12 cellular contexts compared by ENCODE assay signal in the genomic region with DNA sequence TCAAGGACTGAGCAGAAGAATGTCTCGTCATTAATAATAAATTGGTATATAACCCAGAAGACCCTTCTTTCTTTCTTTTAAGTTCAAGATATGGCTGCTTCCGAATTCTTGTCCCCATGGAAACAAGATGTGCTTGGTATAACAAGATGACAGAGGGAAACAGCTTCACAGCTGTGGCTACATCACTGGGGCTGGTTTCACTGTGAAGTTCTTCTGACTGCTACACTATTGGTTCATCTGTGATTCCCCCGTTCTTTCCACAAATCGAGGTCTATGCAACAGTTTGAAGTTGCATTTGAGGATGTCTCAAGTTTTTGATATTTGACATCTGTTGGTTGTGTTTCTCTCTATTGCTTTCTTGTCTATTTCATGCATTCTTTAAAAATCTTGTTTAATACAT.
DNase-seq lines count a peak whose midpoint lies in the region; ATAC-seq lines count a peak whose summit lies in the region.
"Had no signal": no experiment of that assay in that cellular context is flagged by ENCODE, and none has a peak within 500 bp of the region (broad histone marks: within the 10 kb centered on the region; RNA-seq: fewer than 3 reads in every experiment).

No MANE protein-coding gene starts in this region.

- ATAC-seq in HG02938 (IDR thresholded peaks at IDR 0.05; ENCODE audit: unreplicated experiment): no peak
- ATAC-seq in HG03045 (IDR thresholded peaks at IDR 0.05; ENCODE audit: unreplicated experiment): no peak

- H3K9me3 Mint-ChIP-seq in activated T-cell treated with anti-CD3 and anti-CD28 coated beads, Interleukin-2, amount 50 U/mL, for 24 hours: no peaks in the 10 kb centered on the region
- no peaks in the 10 kb centered on the region for H3K9me3 Mint-ChIP-seq in T-helper 2 cell treated with Interferon-gamma antibody and Interleukin-4, amounts not matched to agents 5 μg/mL and 100 μg/mL, for 36 hours

- peaks cover 53% of the 10 kb centered on the region for H3K4me1 Mint-ChIP-seq in activated T-cell treated with anti-CD3 and anti-CD28 coated beads, Interleukin-2, amount 50 U/mL, for 24 hours (ENCODE audit: low read depth)
- H3K4me1 Mint-ChIP-seq in T-helper 2 cell treated with Interferon-gamma antibody and Interleukin-4, amounts not matched to agents 5 μg/mL and 100 μg/mL, for 36 hours (ENCODE audit: low read depth): peaks cover 36% of the 10 kb centered on the region

- DNase-seq in activated T-cell treated with anti-CD3 and anti-CD28 coated beads, Interleukin-2, amount 50 U/mL, for 24 hours: no peak
- DNase-seq in activated T-cell treated with anti-CD3 and anti-CD28 coated beads, Interleukin-2, amount 50 U/mL, for 48 hours: no peak
- peak; percentile 49 for DNase-seq in T-helper 2 cell treated with Interferon-gamma antibody and Interleukin-4, amounts not matched to agents 5 μg/mL and 100 μg/mL, for 36 hours (ENCODE audit: low spot score)
- DNase-seq in effector CD4-positive, alpha-beta T cell: peak; percentile 27
- peak; percentile 10 for DNase-seq in stimulated activated naive CD4-positive, alpha-beta T cell treated with Interleukin-2 at 50 U/mL for 16 hours (lab: John Stamatoyannopoulos, UW)
- DNase-seq in NOMO-1 treated with dmso at 0.1 percent for 144 hours (lab: John Stamatoyannopoulos, UW; ENCODE audit: unreplicated experiment): no peak
- DNase-seq: NCI-H748 treated with DMSO at 0.1 percent for 48 hours, retina, SJCRH30, trophoblast cell had no signal

- H3K27ac Mint-ChIP-seq in activated T-cell treated with anti-CD3 and anti-CD28 coated beads, Interleukin-2, amount 50 U/mL, for 24 hours: peak overlapping the region; percentile 61
- H3K27ac Mint-ChIP-seq in T-helper 2 cell treated with Interferon-gamma antibody and Interleukin-4, amounts not matched to agents 5 μg/mL and 100 μg/mL, for 36 hours: peak overlapping the region; percentile 36

- H3K36me3 Mint-ChIP-seq in activated T-cell treated with anti-CD3 and anti-CD28 coated beads, Interleukin-2, amount 50 U/mL, for 24 hours (ENCODE audit: low read depth): no peaks in the 10 kb centered on the region
- H3K36me3 Mint-ChIP-seq in T-helper 2 cell treated with Interferon-gamma antibody and Interleukin-4, amounts not matched to agents 5 μg/mL and 100 μg/mL, for 36 hours (ENCODE audit: low read depth): no peaks in the 10 kb centered on the region

- no peak overlapping the region for H3K4me3 Mint-ChIP-seq in activated T-cell treated with anti-CD3 and anti-CD28 coated beads, Interleukin-2, amount 50 U/mL, for 24 hours
- H3K4me3 Mint-ChIP-seq in T-helper 2 cell treated with Interferon-gamma antibody and Interleukin-4, amounts not matched to agents 5 μg/mL and 100 μg/mL, for 36 hours: peak overlapping the region; percentile 4

- H3K27me3 Mint-ChIP-seq in activated T-cell treated with anti-CD3 and anti-CD28 coated beads, Interleukin-2, amount 50 U/mL, for 24 hours: no peaks in the 10 kb centered on the region
- H3K27me3 Mint-ChIP-seq in T-helper 2 cell treated with Interferon-gamma antibody and Interleukin-4, amounts not matched to agents 5 μg/mL and 100 μg/mL, for 36 hours (ENCODE audit: low read depth): no peaks in the 10 kb centered on the region

Comparison
In these comparisons a context has a peak if more than half of its experiments do, and no peak if none do; other contexts are left out.
1. DNase-seq: peak in T-helper 2 cell treated with Interferon-gamma antibody and Interleukin-4, amounts not matched to agents 5 μg/mL and 100 μg/mL, for 36 hours (single experiment), effector CD4-positive, alpha-beta T cell (single experiment) and stimulated activated naive CD4-positive, alpha-beta T cell treated with Interleukin-2 at 50 U/mL for 16 hours (single experiment); none in activated T-cell treated with anti-CD3 and anti-CD28 coated beads, Interleukin-2, amount 50 U/mL, for 24 hours (single experiment), activated T-cell treated with anti-CD3 and anti-CD28 coated beads, Interleukin-2, amount 50 U/mL, for 48 hours (0 of 2) and NOMO-1 treated with dmso at 0.1 percent for 144 hours (single experiment).